Comparison of ENCODE assay signal across 9 cellular contexts in the genomic region with DNA sequence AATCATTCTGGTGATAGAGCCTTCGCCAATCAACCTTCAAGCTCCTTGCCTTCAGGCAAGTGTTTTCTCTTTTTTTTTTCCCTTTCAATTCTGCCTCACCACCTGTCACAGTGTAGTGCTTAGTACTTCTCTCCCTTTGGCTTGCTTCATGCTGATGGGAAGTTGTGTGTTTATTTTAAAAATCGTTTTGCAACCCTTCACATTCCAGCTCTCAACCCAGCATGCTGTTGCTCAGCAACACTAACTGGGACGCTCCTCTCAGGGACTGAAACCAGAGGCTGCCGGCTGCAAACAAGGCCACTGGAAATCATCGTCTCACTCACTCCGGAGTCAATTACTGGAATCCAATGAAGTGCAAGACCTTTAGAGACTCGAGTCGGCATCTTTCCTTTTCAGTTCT.
DNase-seq lines count a peak whose midpoint lies in the region; ATAC-seq, FAIRE-seq and TF ChIP-seq lines count a peak whose summit lies in the region.
"Had no signal": no experiment of that assay in that cellular context is flagged by ENCODE, and none has a peak within 500 bp of the region (broad histone marks: within the 10 kb centered on the region; RNA-seq: fewer than 3 reads in every experiment).

No MANE protein-coding gene starts in this region.

- no peak overlapping the region for H2BK5ac ChIP-seq in H1 (ENCODE audit: low read depth, low read length)

- H3K27me3 ChIP-seq in H1 (replicated peaks in 1 of 4; ENCODE audit: control insufficient read depth in 3 of 4, extremely low read depth in 1 of 4, insufficient read depth in 3 of 4, low read length in 3 of 4), result no peaks in the 10 kb centered on the region
- no peaks in the 10 kb centered on the region for H3K27me3 ChIP-seq in muscle layer of duodenum (ENCODE audit: low read depth, low read length)
- H3K27me3 ChIP-seq: Peyer's patch had no signal

- no peak overlapping the region for H3K4me2 ChIP-seq in H1 (ENCODE audit: insufficient read depth in 1 of 2, low read depth in 2 of 2, low read length in 2 of 2)

- H2BK20ac ChIP-seq in H1 (ENCODE audit: low read length), result no peak overlapping the region

- H3K9ac ChIP-seq in H1 (replicated peaks in 1 of 4; ENCODE audit: extremely low read depth in 1 of 4, low read depth in 3 of 4, low read length in 3 of 4), result no peak overlapping the region

- TF ChIP-seq RAD21 in H1 (IDR thresholded peaks at IDR 0.05 in 1 of 2, conservative IDR thresholded peaks at IDR 0.05 in 1 of 2; ENCODE audit: low read depth in 2 of 2, low read length in 2 of 2), result no peak

- H3K4me1 ChIP-seq in H1 (replicated peaks in 1 of 4; ENCODE audit: control insufficient read depth in 3 of 4, insufficient read depth in 4 of 4, low read length in 3 of 4) (peaks cover 0 to 2% (median 0%) of the 10 kb centered on the region in 4 experiments; a peak in 1 of 7 replicates), muscle layer of duodenum (ENCODE audit: control insufficient read depth in 1 of 2, insufficient read depth in 2 of 2, low read length in 2 of 2) (peaks cover 0 to 3% of the 10 kb centered on the region in 2 donors)
- H3K4me1 ChIP-seq: Peyer's patch had no signal

- H3K14ac ChIP-seq in H1 (ENCODE audit: insufficient read length), result no peak overlapping the region

- no peak overlapping the region for H2AK5ac ChIP-seq in H1 (ENCODE audit: low read depth, low read length)

- H4K20me1 ChIP-seq in H1 (replicated peaks in 1 of 2; ENCODE audit: control insufficient read depth in 1 of 2, insufficient read depth in 2 of 2, low read length in 2 of 2), result no peaks in the 10 kb centered on the region

- WGBS in H1 (ENCODE audit: extremely low coverage in 1 of 2, insufficient coverage in 1 of 2, insufficient read length in 1 of 2, insufficient replicate concordance in 2 of 2, low coverage in 1 of 2, low lambda C conversion rate in 2 of 2, missing lambda C conversion rate in 1 of 2), 2 experiments, result 57% methylated on average over 8 of the region's 8 CpGs; no CpG with 5 or more reads in 1 of the 2 experiments

- no peak overlapping the region for H2BK120ac ChIP-seq in H1 (replicated peaks; ENCODE audit: low read depth, low read length)

- POLR2A ChIA-PET in H1 (lab: Charles Lee; ENCODE audit: partially characterized antibody), result no interaction called here

- H3K9me3 ChIP-seq in H1 (ENCODE audit: insufficient read depth in 2 of 2, low read depth in 1 of 2, low read length in 1 of 2) (no peaks in the 10 kb centered on the region), muscle layer of duodenum (ENCODE audit: control insufficient read depth in 1 of 2, low read length in 2 of 2) (no peaks in the 10 kb centered on the region)
- H3K9me3 ChIP-seq: Peyer's patch had no signal

- CTCF ChIA-PET in H1 (lab: Charles Lee; ENCODE audit: partially characterized antibody), result interaction anchor here (0.6 kb wide), 1 partner anchor 11 kb away, joined by 4 read pairs; no protein-coding TSS in a partner anchor

- ATAC-seq in GM21786 (IDR thresholded peaks at IDR 0.05; ENCODE audit: unreplicated experiment), result no peak
- no peak for ATAC-seq in GM21529 (IDR thresholded peaks at IDR 0.05; ENCODE audit: unreplicated experiment)

- no peak overlapping the region for H4K5ac ChIP-seq in H1 (ENCODE audit: insufficient read length, low read depth, low read length)

- no peak overlapping the region for H2AFZ ChIP-seq in H1 (ENCODE audit: low read length)

- H4K91ac ChIP-seq in H1 (replicated peaks; ENCODE audit: insufficient read length, low read length), result no peak overlapping the region

- H4K8ac ChIP-seq in H1 (ENCODE audit: extremely low read depth, insufficient read depth, low read length), result no peak overlapping the region

- no peaks in the 10 kb centered on the region for H3K79me1 ChIP-seq in H1 (ENCODE audit: low read depth, low read length)

- TF ChIP-seq POLR2A in H1 (IDR thresholded peaks at IDR 0.05; ENCODE audit: control extremely low read depth in 1 of 2, low read depth in 2 of 2, low read length in 2 of 2), result no peak

- DNase-seq in Ammon's horn (ENCODE audit: low spot score) (peak; percentile 75), NCI-H2107 (lab: John Stamatoyannopoulos, UW) (peak; percentile 90), H1 (ENCODE audit: low read depth in 1 of 2, low spot score in 2 of 2) (no peak), Kasumi-1 (lab: John Stamatoyannopoulos, UW) (no peak), UCSD-AML1 (lab: John Stamatoyannopoulos, UW; ENCODE audit: unreplicated experiment) (no peak)

- H3K23ac ChIP-seq in H1 (ENCODE audit: insufficient read length), result no peak overlapping the region

- no peak for TF ChIP-seq EP300 in H1 (IDR thresholded peaks at IDR 0.05; ENCODE audit: borderline replicate concordance in 1 of 2, low read depth in 2 of 2, low read length in 2 of 2)

- H3K79me2 ChIP-seq in H1 (ENCODE audit: control insufficient read depth in 1 of 2, insufficient read depth in 2 of 2, low read length in 2 of 2), result no peaks in the 10 kb centered on the region

- H3K4ac ChIP-seq in H1 (replicated peaks; ENCODE audit: insufficient read length, low read depth, low read length), result no peak overlapping the region

- no peak overlapping the region for H3K56ac ChIP-seq in H1 (replicated peaks; ENCODE audit: insufficient read length, low read depth, low read length)

- no peaks in the 10 kb centered on the region; the same call in 1 of the 2 replicates for H3K23me2 ChIP-seq in H1 (ENCODE audit: low read depth, low read length)

- H3K18ac ChIP-seq in H1 (ENCODE audit: extremely low read depth, low read length), result no peak overlapping the region

- no peak overlapping the region for H3K4me3 ChIP-seq in H1 (ENCODE audit: extremely low read depth in 1 of 4, insufficient read depth in 2 of 4, low read depth in 3 of 4, low read length in 4 of 4)
- no peak overlapping the region for H3K4me3 ChIP-seq in muscle layer of duodenum (ENCODE audit: low read depth in 1 of 2, low read length in 2 of 2)
- H3K4me3 ChIP-seq: Peyer's patch had no signal

- H2BK12ac ChIP-seq in H1 (ENCODE audit: low read depth, low read length), result no peak overlapping the region

- no peak overlapping the region for H2BK15ac ChIP-seq in H1 (ENCODE audit: low read length)

- FAIRE-seq in H1 (lab: Jason Lieb, UNC), result peak; percentile 58

- TF ChIP-seq CTCF in H1 (IDR thresholded peaks at IDR 0.05; ENCODE audit: control extremely low read depth in 1 of 3, insufficient read depth in 1 of 3, low read depth in 1 of 3, low read length in 3 of 3), result no peak

- no peaks in the 10 kb centered on the region for H3K36me3 ChIP-seq in H1 (ENCODE audit: control insufficient read depth in 2 of 4, insufficient read depth in 4 of 4, low read length in 3 of 4)
- no peaks in the 10 kb centered on the region for H3K36me3 ChIP-seq in muscle layer of duodenum (ENCODE audit: control insufficient read depth in 1 of 2, insufficient read depth in 2 of 2, low read length in 2 of 2)
- H3K36me3 ChIP-seq: Peyer's patch had no signal

- no peak overlapping the region for H3K27ac ChIP-seq in H1 (ENCODE audit: low read depth, low read length)
- H3K27ac ChIP-seq in muscle layer of duodenum (ENCODE audit: low read length), result peak overlapping the region; percentile 37
- H3K27ac ChIP-seq: Peyer's patch had no signal

TF ChIP-seq in H1, 55 proteins besides CTCF, POLR2A, EP300 and RAD21:
- TF ChIP-seq CEBPB (IDR thresholded peaks at IDR 0.05; ENCODE audit: low read depth, low read length) (peak; percentile 47; the same call in 1 of the 2 replicates), HDAC6 (IDR thresholded peaks at IDR 0.05; ENCODE audit: low read depth, low read length) (no peak), TEAD4 (IDR thresholded peaks at IDR 0.05; ENCODE audit: low read depth, low read length) (peak; percentile 60; the same call in 1 of the 2 replicates)

Comparison
In these comparisons a context has a peak if more than half of its experiments do, and no peak if none do; other contexts are left out.
1. DNase-seq: peak in Ammon's horn (single experiment) and NCI-H2107 (single experiment); none in H1 (0 of 2), Kasumi-1 (0 of 2) and UCSD-AML1 (single experiment).